Comparison of ENCODE assay signal across 34 cellular contexts in the genomic region with DNA sequence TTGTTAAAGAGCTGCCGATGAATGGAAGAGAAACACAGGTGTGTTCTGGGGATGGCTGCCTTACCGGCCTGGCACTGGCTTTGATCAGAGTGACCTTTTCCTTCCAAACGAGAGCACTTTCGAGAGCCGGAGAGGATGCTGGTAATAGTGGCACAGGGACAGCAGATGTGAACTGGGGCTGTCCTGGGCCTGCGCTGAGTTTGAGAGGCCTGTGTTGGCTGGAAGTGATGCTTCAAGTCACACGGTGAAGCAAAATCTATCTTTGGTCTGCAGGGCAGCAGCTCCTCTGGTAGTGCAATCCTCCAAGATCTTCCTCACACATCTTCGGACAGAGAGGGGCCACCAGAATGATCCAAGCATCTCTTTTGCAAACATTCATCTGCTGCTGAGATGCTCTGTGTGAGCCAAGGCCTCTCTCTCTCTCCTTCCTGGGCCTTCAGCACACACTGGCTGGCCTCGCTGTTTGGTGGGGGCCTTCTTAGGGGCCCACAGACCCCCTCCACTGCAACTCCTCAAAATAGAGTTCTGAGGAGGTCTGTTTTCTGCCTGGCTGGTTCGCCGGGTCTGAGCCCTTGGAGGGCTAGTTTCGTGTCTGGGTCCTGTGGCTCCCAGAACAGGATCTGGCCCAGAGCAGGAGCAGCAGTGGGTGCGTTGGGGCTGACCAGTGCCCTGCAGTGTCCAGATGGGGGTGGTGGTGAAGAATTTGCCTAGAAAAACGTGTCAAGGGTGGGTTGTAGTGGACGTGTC. TPM values are rescaled to one million over a fixed set of nuclear protein-coding genes. Genes with fewer than 3 reads are reported as not detected.
"Had no signal": no experiment of that assay in that cellular context is flagged by ENCODE, and none has a peak within 500 bp of the region (broad histone marks: within the 10 kb centered on the region; RNA-seq: fewer than 3 reads in every experiment).

No MANE protein-coding gene starts in this region.

- H3K4me3 Mint-ChIP-seq: activated CD4-positive, alpha-beta T cell treated with anti-CD3 and anti-CD28 coated beads, Interleukin-2, amount 10 ng/mL, durations not matched to agents 24 days and 14 days; activated CD8-positive, alpha-beta T cell treated with anti-CD3 and anti-CD28 coated beads for 36 hours; activated naive CD8-positive, alpha-beta T cell treated with anti-CD3 and anti-CD28 coated beads for 36 hours; activated T-cell treated with anti-CD3 and anti-CD28 coated beads, Interleukin-2, amount 50 U/mL, for 72 hours; activated T-helper 17 cell treated with anti-CD3 and anti-CD28 coated beads, Interleukin-2, amount 50 U/mL, for 72 hours had no signal

- H3K9me3 Mint-ChIP-seq: activated CD4-positive, alpha-beta T cell treated with anti-CD3 and anti-CD28 coated beads, Interleukin-2, amount 10 ng/mL, durations not matched to agents 24 days and 14 days; activated CD8-positive, alpha-beta T cell treated with anti-CD3 and anti-CD28 coated beads for 36 hours; activated naive CD8-positive, alpha-beta T cell treated with anti-CD3 and anti-CD28 coated beads for 36 hours; activated T-cell treated with anti-CD3 and anti-CD28 coated beads, Interleukin-2, amount 50 U/mL, for 72 hours; activated T-helper 17 cell treated with anti-CD3 and anti-CD28 coated beads, Interleukin-2, amount 50 U/mL, for 72 hours had no signal

- H3K4me3 ChIP-seq: ascending aorta, breast epithelium had no signal

- H3K4me1 ChIP-seq: ascending aorta, breast epithelium had no signal

- H3K27me3 ChIP-seq: ascending aorta had no signal

- H3K36me3 ChIP-seq: ascending aorta, breast epithelium had no signal

- H3K36me3 Mint-ChIP-seq: activated naive CD8-positive, alpha-beta T cell treated with anti-CD3 and anti-CD28 coated beads for 36 hours had no signal

- DNase-seq: activated CD4-positive, alpha-beta T cell treated with anti-CD3 and anti-CD28 coated beads, Interleukin-2, amount 10 ng/mL, durations not matched to agents 24 days and 14 days; activated CD4-positive, alpha-beta T cell treated with anti-CD3 and anti-CD28 coated beads, Interleukin-2, amount 50 U/mL, for 4 hours; activated CD8-positive, alpha-beta T cell treated with anti-CD3 and anti-CD28 coated beads for 36 hours; activated effector memory CD4-positive, alpha-beta T cell treated with anti-CD3 and anti-CD28 coated beads, Interleukin-2, amount 50 U/mL, for 16 hours; activated naive CD4-positive, alpha-beta T cell; activated naive CD4-positive, alpha-beta T cell treated with anti-CD3 and anti-CD28 coated beads, Interleukin-2, amount 50 U/mL, for 16 hours; activated naive CD8-positive, alpha-beta T cell treated with anti-CD3 and anti-CD28 coated beads for 36 hours; activated T-cell treated with anti-CD3 and anti-CD28 coated beads, Interleukin-2, amount 50 U/mL, for 1 hour; activated T-cell treated with anti-CD3 and anti-CD28 coated beads, Interleukin-2, amount 50 U/mL, for 72 hours; amniotic stem cell; MM.1S; MV-4-11; NCI-H1092 treated with DMSO at 0.1 percent for 48 hours; NCI-H1417 treated with DMSO at 0.1 percent for 48 hours; NCI-H1694; NCI-H1930; NCI-H2081 treated with DMSO at 0.1 percent for 48 hours; NCI-H345; NCI-H524 treated with DMSO at 0.1 percent for 48 hours; SIG-M5; SW 1271; T-helper 1 cell; T-helper 2 cell; T-helper 9 cell had no signal

- H3K9me3 ChIP-seq: ascending aorta, breast epithelium had no signal

- H3K4me1 Mint-ChIP-seq: activated CD4-positive, alpha-beta T cell treated with anti-CD3 and anti-CD28 coated beads, Interleukin-2, amount 10 ng/mL, durations not matched to agents 24 days and 14 days; activated naive CD8-positive, alpha-beta T cell treated with anti-CD3 and anti-CD28 coated beads for 36 hours; activated T-helper 17 cell treated with anti-CD3 and anti-CD28 coated beads, Interleukin-2, amount 50 U/mL, for 72 hours had no signal

- H3K4me2 ChIP-seq: KMS-11 had no signal

- H3K9ac ChIP-seq: KMS-11 had no signal

- H3K27ac Mint-ChIP-seq: activated CD4-positive, alpha-beta T cell treated with anti-CD3 and anti-CD28 coated beads, Interleukin-2, amount 10 ng/mL, durations not matched to agents 24 days and 14 days; activated CD8-positive, alpha-beta T cell treated with anti-CD3 and anti-CD28 coated beads for 36 hours; activated naive CD8-positive, alpha-beta T cell treated with anti-CD3 and anti-CD28 coated beads for 36 hours; activated T-cell treated with anti-CD3 and anti-CD28 coated beads, Interleukin-2, amount 50 U/mL, for 72 hours; activated T-helper 17 cell treated with anti-CD3 and anti-CD28 coated beads, Interleukin-2, amount 50 U/mL, for 72 hours had no signal

- ATAC-seq: activated CD8-positive, alpha-beta T cell treated with anti-CD3 and anti-CD28 coated beads for 36 hours; activated T-cell treated with anti-CD3 and anti-CD28 coated beads, Interleukin-2, amount 50 U/mL, for 72 hours; activated T-helper 17 cell treated with anti-CD3 and anti-CD28 coated beads, Interleukin-2, amount 50 U/mL, for 72 hours; Panc1 had no signal

- H3K27ac ChIP-seq: ascending aorta, breast epithelium, KMS-11 had no signal

RNA-seq across cellular contexts. Expression of a gene that starts 6.4 kb away (rescaled TPM):
- total RNA-seq: activated CD4-positive, alpha-beta T cell treated with anti-CD3 and anti-CD28 coated beads, Interleukin-2, amount 10 ng/mL, durations not matched to agents 24 days and 14 days; activated CD8-positive, alpha-beta memory T cell treated with anti-CD3 and anti-CD28 coated beads for 36 hours; activated CD8-positive, alpha-beta T cell treated with anti-CD3 and anti-CD28 coated beads for 36 hours; activated naive CD8-positive, alpha-beta T cell treated with anti-CD3 and anti-CD28 coated beads for 36 hours; activated T-cell treated with anti-CD3 and anti-CD28 coated beads, Interleukin-2, amount 50 U/mL, for 72 hours; activated T-helper 17 cell treated with anti-CD3 and anti-CD28 coated beads, Interleukin-2, amount 50 U/mL, for 72 hours; ascending aorta; cardiac septum; LHCN-M2; NCI-H460; RPMI7951 had no signal
